ENCODE assay signal across 9 cellular contexts in the genomic region with DNA sequence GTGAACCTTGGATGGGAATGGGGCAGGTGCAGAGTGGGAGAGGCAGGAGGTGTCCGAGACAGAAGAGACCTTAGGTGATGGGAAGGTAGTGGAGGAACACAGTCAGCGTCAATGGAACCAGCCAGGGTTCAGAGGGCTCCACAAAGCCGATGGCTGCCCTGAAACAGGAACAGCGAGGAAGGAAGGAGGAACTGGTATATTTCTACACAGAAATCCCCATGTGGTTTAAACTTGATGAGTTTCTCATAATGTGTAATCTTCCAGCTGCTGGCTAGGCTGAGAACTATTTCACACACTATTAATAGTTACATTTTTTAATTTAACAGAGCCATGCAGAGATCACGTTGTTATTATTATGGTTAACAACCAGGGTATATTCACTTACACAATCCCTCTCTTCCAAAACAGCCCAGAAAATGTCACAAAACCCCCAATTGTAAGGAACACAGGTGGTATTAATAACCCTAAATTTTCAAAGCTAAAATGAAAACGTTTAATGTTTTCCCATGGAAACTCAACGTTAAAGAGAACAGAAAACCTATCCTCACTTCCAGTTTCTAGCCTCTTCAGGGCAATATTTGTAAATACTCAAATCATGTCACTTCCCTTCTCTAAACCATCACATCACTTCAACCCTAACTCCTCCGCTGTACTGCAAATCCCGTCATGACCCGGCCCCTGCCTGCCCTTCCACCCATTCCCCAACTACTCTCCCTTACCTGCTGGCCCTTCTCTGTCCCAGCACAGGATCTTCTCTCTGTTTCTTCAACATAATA.
DNase-seq lines count a peak whose midpoint lies in the region; ATAC-seq, FAIRE-seq and TF ChIP-seq lines count a peak whose summit lies in the region.
"Had no signal": no experiment of that assay in that cellular context is flagged by ENCODE, and none has a peak within 500 bp of the region (broad histone marks: within the 10 kb centered on the region; RNA-seq: fewer than 3 reads in every experiment).

No MANE protein-coding gene starts in this region.

- no peak for TF ChIP-seq CTCF in HCT116 (IDR thresholded peaks at IDR 0.05 in 2 of 3, conservative IDR thresholded peaks at IDR 0.05 in 1 of 3; ENCODE audit: borderline replicate concordance in 1 of 3, insufficient read depth in 1 of 3, low read depth in 2 of 3, low read length in 2 of 3)
- TF ChIP-seq CTCF in WTC11 (IDR thresholded peaks at IDR 0.05): no peak
- TF ChIP-seq CTCF in lower lobe of right lung (IDR thresholded peaks at IDR 0.05): no peak

- no peak overlapping the region for H2AFZ ChIP-seq in HCT116 (ENCODE audit: low read depth, low read length, poor library complexity, severe bottlenecking)

- no peaks in the 10 kb centered on the region for H3K9me2 ChIP-seq in HCT116 (ENCODE audit: insufficient read depth)

- TF ChIP-seq RAD21 in HCT116 (IDR thresholded peaks at IDR 0.05; ENCODE audit: low read depth): no peak

- H3K4me1 ChIP-seq in HCT116 (ENCODE audit: control insufficient read depth in 1 of 2, insufficient read depth in 2 of 2, low read length in 2 of 2): peaks cover 9 to 34% of the 10 kb centered on the region in 2 experiments
- H3K4me1 ChIP-seq in lower lobe of right lung: peaks cover 90% of the 10 kb centered on the region

- peak; percentile 66 for DNase-seq in GF-D8 (lab: John Stamatoyannopoulos, UW)
- no peak for DNase-seq in HCT116 (ENCODE audit: low read depth, low spot score)
- no peak for DNase-seq in WTC11 (ENCODE audit: low spot score)
- no peak for DNase-seq in lower lobe of right lung
- no peak for DNase-seq in RCC 7860 (ENCODE audit: low spot score)
- no peak for DNase-seq in COLO829 (ENCODE audit: low spot score)
- DNase-seq in KG1 (lab: John Stamatoyannopoulos, UW): no peak
- DNase-seq in DMS114 treated with DMSO at 0.1 percent for 48 hours (lab: John Stamatoyannopoulos, UW; ENCODE audit: unreplicated experiment): no peak

- intact Hi-C loops in HCT116 (cut with micrococcal nuclease): loop anchor here (10.0 kb wide), 1 partner anchor 163 kb away; no protein-coding TSS in a partner anchor
- intact Hi-C loops in lower lobe of right lung (cut with DNase I): no loop called here

- CTCF ChIA-PET in HCT116 (lab: Charles Lee) (interaction anchor here (0.6 to 1.5 kb wide), 2 partner anchors 59 to 84 kb away, joined by 3 read pairs; a partner anchor contains a TSS), WTC11 (lab: Charles Lee) (interaction anchor here (1.0 to 2.3 kb wide), 4 partner anchors 11 to 121 kb away, joined by 3 to 5 read pairs (median 3); no protein-coding TSS in a partner anchor)

- no peak overlapping the region for H3K4me3 Mint-ChIP-seq in WTC11

- no peak for TF ChIP-seq POLR2A in HCT116 (IDR thresholded peaks at IDR 0.05; ENCODE audit: borderline replicate concordance, extremely low read depth, insufficient read depth, insufficient read length)

- no peaks in the 10 kb centered on the region for H3K36me3 Mint-ChIP-seq in WTC11

- no peak overlapping the region for H3K9ac ChIP-seq in HCT116 (ENCODE audit: low read length)

- H3K9me3 ChIP-seq in HCT116 (ENCODE audit: control insufficient read depth in 1 of 2, insufficient read depth in 1 of 2, low read depth in 1 of 2, low read length in 2 of 2): no peaks in the 10 kb centered on the region
- H3K9me3 ChIP-seq in lower lobe of right lung: no peaks in the 10 kb centered on the region

- H3K4me3 ChIP-seq in HCT116 (replicated peaks in 1 of 2; ENCODE audit: low read depth in 1 of 2, low read length in 2 of 2) (no peak overlapping the region), lower lobe of right lung (no peak overlapping the region)

- no peak overlapping the region for H3K27ac ChIP-seq in HCT116 (ENCODE audit: low read depth, low read length)
- peak overlapping the region; percentile 86 for H3K27ac ChIP-seq in lower lobe of right lung

- H3K9me3 Mint-ChIP-seq in WTC11: no peaks in the 10 kb centered on the region

- no peak for FAIRE-seq in RCC 7860 (lab: Jason Lieb, UNC)
- FAIRE-seq: colon had no signal

- ATAC-seq in HCT116 (no peak), WTC11 (no peak), lower lobe of right lung (peak; percentile 18 to 55)

- peaks cover 27% of the 10 kb centered on the region for H3K4me1 Mint-ChIP-seq in WTC11

- no peaks in the 10 kb centered on the region for H3K36me3 ChIP-seq in HCT116 (ENCODE audit: control insufficient read depth in 1 of 2, insufficient read depth in 2 of 2, low read length in 2 of 2)
- no peaks in the 10 kb centered on the region for H3K36me3 ChIP-seq in lower lobe of right lung

- H3K27ac Mint-ChIP-seq in WTC11: peak overlapping the region; percentile 44

- H3K27me3 ChIP-seq in HCT116 (ENCODE audit: insufficient read depth, low read length) (no peaks in the 10 kb centered on the region), lower lobe of right lung (ENCODE audit: low read depth) (no peaks in the 10 kb centered on the region)

- no TSS peak for BruUV-seq in HCT116 (replicated peaks; lab: Mats Ljungman, UMichigan)

- RAD21 ChIA-PET in HCT116 (lab: Charles Lee; ENCODE audit: low non-redundant PET in 1 of 2, low total read pairs in 2 of 2, uncharacterized antibody in 2 of 2, unreplicated experiment in 2 of 2): no interaction called here

- peak overlapping the region; percentile 23; the same call in 1 of the 2 replicates for H3K4me2 ChIP-seq in HCT116 (ENCODE audit: low read length)

- no peaks in the 10 kb centered on the region for H4K20me1 ChIP-seq in HCT116 (ENCODE audit: insufficient read depth)

- POLR2A ChIA-PET in HCT116 (lab: Charles Lee): interaction anchor here (1.4 kb wide), 1 partner anchor 8 kb away, joined by 3 read pairs; no protein-coding TSS in a partner anchor
- POLR2A ChIA-PET in WTC11 (lab: Charles Lee): interaction anchor here (0.6 to 1.1 kb wide), 2 partner anchors 16 to 334 kb away, joined by 3 to 5 read pairs; no protein-coding TSS in a partner anchor

- no peaks in the 10 kb centered on the region for H3K27me3 Mint-ChIP-seq in WTC11 (ENCODE audit: low read depth)

- peaks cover 72% of the 10 kb centered on the region for H3K79me2 ChIP-seq in HCT116 (ENCODE audit: insufficient read depth, low read length)

TF ChIP-seq in HCT116, 20 proteins besides CTCF, POLR2A, EP300 and RAD21 (continues in another document):
- TF ChIP-seq, protein P1, sequence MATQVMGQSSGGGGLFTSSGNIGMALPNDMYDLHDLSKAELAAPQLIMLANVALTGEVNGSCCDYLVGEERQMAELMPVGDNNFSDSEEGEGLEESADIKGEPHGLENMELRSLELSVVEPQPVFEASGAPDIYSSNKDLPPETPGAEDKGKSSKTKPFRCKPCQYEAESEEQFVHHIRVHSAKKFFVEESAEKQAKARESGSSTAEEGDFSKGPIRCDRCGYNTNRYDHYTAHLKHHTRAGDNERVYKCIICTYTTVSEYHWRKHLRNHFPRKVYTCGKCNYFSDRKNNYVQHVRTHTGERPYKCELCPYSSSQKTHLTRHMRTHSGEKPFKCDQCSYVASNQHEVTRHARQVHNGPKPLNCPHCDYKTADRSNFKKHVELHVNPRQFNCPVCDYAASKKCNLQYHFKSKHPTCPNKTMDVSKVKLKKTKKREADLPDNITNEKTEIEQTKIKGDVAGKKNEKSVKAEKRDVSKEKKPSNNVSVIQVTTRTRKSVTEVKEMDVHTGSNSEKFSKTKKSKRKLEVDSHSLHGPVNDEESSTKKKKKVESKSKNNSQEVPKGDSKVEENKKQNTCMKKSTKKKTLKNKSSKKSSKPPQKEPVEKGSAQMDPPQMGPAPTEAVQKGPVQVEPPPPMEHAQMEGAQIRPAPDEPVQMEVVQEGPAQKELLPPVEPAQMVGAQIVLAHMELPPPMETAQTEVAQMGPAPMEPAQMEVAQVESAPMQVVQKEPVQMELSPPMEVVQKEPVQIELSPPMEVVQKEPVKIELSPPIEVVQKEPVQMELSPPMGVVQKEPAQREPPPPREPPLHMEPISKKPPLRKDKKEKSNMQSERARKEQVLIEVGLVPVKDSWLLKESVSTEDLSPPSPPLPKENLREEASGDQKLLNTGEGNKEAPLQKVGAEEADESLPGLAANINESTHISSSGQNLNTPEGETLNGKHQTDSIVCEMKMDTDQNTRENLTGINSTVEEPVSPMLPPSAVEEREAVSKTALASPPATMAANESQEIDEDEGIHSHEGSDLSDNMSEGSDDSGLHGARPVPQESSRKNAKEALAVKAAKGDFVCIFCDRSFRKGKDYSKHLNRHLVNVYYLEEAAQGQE (IDR thresholded peaks at IDR 0.05; ENCODE audit: low read depth): no peak
- TF ChIP-seq ZFX (IDR thresholded peaks at IDR 0.05) (no peak), EZH2phosphoT487 (IDR thresholded peaks at IDR 0.05; ENCODE audit: borderline replicate concordance) (no peak), CBX3 (IDR thresholded peaks at IDR 0.05; ENCODE audit: low read depth) (no peak)

TF ChIP-seq in WTC11, 78 proteins besides CTCF, POLR2A, EP300 and RAD21 (continues in another document):
- TF ChIP-seq MXD4 (CRISPR knock-in tag; IDR thresholded peaks at IDR 0.05; ENCODE audit: borderline replicate concordance) (no peak), JUN (CRISPR knock-in tag; IDR thresholded peaks at IDR 0.05) (no peak), FOXK1 (CRISPR knock-in tag; IDR thresholded peaks at IDR 0.05) (no peak)
- TF ChIP-seq, protein P2, sequence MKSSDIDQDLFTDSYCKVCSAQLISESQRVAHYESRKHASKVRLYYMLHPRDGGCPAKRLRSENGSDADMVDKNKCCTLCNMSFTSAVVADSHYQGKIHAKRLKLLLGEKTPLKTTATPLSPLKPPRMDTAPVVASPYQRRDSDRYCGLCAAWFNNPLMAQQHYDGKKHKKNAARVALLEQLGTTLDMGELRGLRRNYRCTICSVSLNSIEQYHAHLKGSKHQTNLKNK (CRISPR knock-in tag; IDR thresholded peaks at IDR 0.05): no peak

Comparison
In these comparisons a context has a peak if more than half of its experiments do, and no peak if none do; other contexts are left out.
1. ATAC-seq: peak in lower lobe of right lung (2 of 2); none in HCT116 (single experiment) and WTC11 (single experiment).